Comparison of ENCODE assay signal across 8 cellular contexts in the genomic region with DNA sequence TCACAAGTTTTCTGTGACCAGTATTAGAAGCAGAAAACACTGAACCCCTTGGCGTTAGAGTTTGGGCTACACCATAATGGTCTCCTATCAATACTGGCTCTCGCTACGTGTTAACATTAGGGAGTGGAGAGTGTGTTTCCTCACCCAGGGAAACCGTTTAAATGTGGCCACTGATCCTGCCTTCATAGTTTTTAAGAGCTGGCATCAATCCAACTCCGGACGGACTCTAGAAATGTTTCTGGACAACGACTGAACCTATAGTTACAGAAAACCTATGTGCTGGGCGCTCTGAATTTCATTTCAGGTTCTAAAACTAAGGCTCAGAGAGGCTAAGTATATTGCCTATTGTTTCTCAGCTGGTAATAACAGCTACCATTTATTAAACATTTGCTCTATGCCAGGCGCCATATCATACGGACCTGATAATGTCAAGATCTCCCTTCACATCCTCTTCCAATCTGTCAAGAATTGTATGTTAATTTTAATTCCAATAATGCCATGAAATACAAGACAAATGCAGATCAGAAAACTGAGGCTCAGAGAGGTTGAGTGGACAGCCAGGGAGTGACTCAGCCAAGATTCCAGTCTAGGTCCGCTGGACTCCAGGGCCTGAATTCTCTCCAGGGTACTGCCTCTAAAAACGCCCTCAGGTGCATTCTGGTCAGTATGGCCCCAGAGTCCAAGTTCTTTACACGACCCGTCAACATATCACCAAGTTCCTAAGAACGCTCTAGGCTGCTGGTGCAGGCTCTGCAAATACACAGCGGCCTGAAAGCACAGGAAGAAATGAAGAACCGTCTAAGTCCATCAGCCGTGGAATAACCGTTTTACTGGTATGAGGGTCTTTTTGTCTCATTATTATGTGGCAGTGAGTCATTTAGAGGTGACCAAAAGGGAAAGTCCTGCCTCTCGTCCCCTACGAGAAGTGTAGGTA. TPM values are rescaled to one million over a fixed set of nuclear protein-coding genes. Genes with fewer than 3 reads are reported as not detected.
DNase-seq lines count a peak whose midpoint lies in the region; ATAC-seq and TF ChIP-seq lines count a peak whose summit lies in the region.

No MANE protein-coding gene starts in this region.

- DNase-seq in CD4-positive, CD25-positive, alpha-beta regulatory T cell = no peak
- DNase-seq in activated CD4-positive, alpha-beta memory T cell treated with anti-CD3 and anti-CD28 coated beads for 36 hours = no peak
- DNase-seq in glomerular visceral epithelial cell (ENCODE audit: extremely low spot score) (peak; percentile 65), H4 (ENCODE audit: low spot score) (no peak)
- no peak for DNase-seq in activated CD8-positive, alpha-beta memory T cell treated with anti-CD3 and anti-CD28 coated beads, Interleukin-2, amount 50 U/mL, for 48 hours

- POLR2A ChIA-PET in activated CD4-positive, alpha-beta memory T cell treated with anti-CD3 and anti-CD28 coated beads for 36 hours (lab: Charles Lee) = interaction anchor here (0.6 to 6.1 kb wide), 6 partner anchors 24 to 183 kb away, joined by 3 to 62 read pairs (median 7); no protein-coding TSS in a partner anchor

- peak overlapping the region; percentile 97 for H3K4me3 ChIP-seq in CD4-positive, CD25-positive, alpha-beta regulatory T cell (ENCODE audit: low read depth, low read length)
- peak overlapping the region; percentile 96 for H3K4me3 ChIP-seq in parathyroid adenoma (ENCODE audit: low read depth, low read length)

- H3K4me2 ChIP-seq in parathyroid adenoma (ENCODE audit: low read length) = peak overlapping the region; percentile 98

- peaks cover 7% of the 10 kb centered on the region for H3K79me2 ChIP-seq in parathyroid adenoma

- peak overlapping the region; percentile 93 to 100 (median 97) for H3K4me3 Mint-ChIP-seq in CD4-positive, CD25-positive, alpha-beta regulatory T cell
- peak overlapping the region; percentile 89 for H3K4me3 Mint-ChIP-seq in activated CD4-positive, alpha-beta memory T cell treated with anti-CD3 and anti-CD28 coated beads for 36 hours

- no peak for TF ChIP-seq CTCF in parathyroid adenoma (IDR thresholded peaks at IDR 0.05)

- ATAC-seq in CD4-positive, CD25-positive, alpha-beta regulatory T cell (ENCODE audit: low read depth in 2 of 2) = no peak
- ATAC-seq in HG02870 (IDR thresholded peaks at IDR 0.05; ENCODE audit: unreplicated experiment) (peak; percentile 44), HG02884 (IDR thresholded peaks at IDR 0.05; ENCODE audit: unreplicated experiment) (no peak)

- H3K36me3 ChIP-seq in CD4-positive, CD25-positive, alpha-beta regulatory T cell (ENCODE audit: control insufficient read depth, insufficient read depth, low read length) = no peaks in the 10 kb centered on the region
- no peaks in the 10 kb centered on the region for H3K36me3 ChIP-seq in parathyroid adenoma (ENCODE audit: control insufficient read depth, insufficient read depth, low read length)

- H3K9ac ChIP-seq in parathyroid adenoma = peak overlapping the region; percentile 42

- H3K36me3 Mint-ChIP-seq in CD4-positive, CD25-positive, alpha-beta regulatory T cell = peaks cover 4% of the 10 kb centered on the region
- H3K36me3 Mint-ChIP-seq in activated CD4-positive, alpha-beta memory T cell treated with anti-CD3 and anti-CD28 coated beads for 36 hours = peaks cover 21% of the 10 kb centered on the region

- H2AFZ ChIP-seq in parathyroid adenoma = peak overlapping the region; percentile 87

- H3K27me3 Mint-ChIP-seq in CD4-positive, CD25-positive, alpha-beta regulatory T cell = no peaks in the 10 kb centered on the region
- H3K27me3 Mint-ChIP-seq in activated CD4-positive, alpha-beta memory T cell treated with anti-CD3 and anti-CD28 coated beads for 36 hours = no peaks in the 10 kb centered on the region

- CTCF ChIA-PET in activated CD4-positive, alpha-beta memory T cell treated with anti-CD3 and anti-CD28 coated beads for 36 hours (lab: Charles Lee) = interaction anchor here (1.0 kb wide), 1 partner anchor 152 kb away, joined by 3 read pairs; no protein-coding TSS in a partner anchor

- intact Hi-C loops in activated CD4-positive, alpha-beta memory T cell treated with anti-CD3 and anti-CD28 coated beads for 36 hours (cut with micrococcal nuclease) = loop anchor here (5.0 kb wide), 5 partner anchors 35 to 610 kb away; no protein-coding TSS in a partner anchor

- H3K9me3 ChIP-seq in CD4-positive, CD25-positive, alpha-beta regulatory T cell (ENCODE audit: control insufficient read depth in 2 of 2, low read length in 2 of 2) = no peaks in the 10 kb centered on the region
- H3K9me3 ChIP-seq in parathyroid adenoma (ENCODE audit: control insufficient read depth, low read length) = no peaks in the 10 kb centered on the region

- peak overlapping the region; percentile 98 to 99 (median 98) for H3K27ac Mint-ChIP-seq in CD4-positive, CD25-positive, alpha-beta regulatory T cell
- peak overlapping the region; percentile 99 for H3K27ac Mint-ChIP-seq in activated CD4-positive, alpha-beta memory T cell treated with anti-CD3 and anti-CD28 coated beads for 36 hours

- peaks cover 21 to 52% (median 34%) of the 10 kb centered on the region in 4 donors for H3K4me1 Mint-ChIP-seq in CD4-positive, CD25-positive, alpha-beta regulatory T cell
- peaks cover 55% of the 10 kb centered on the region for H3K4me1 Mint-ChIP-seq in activated CD4-positive, alpha-beta memory T cell treated with anti-CD3 and anti-CD28 coated beads for 36 hours (ENCODE audit: low read depth)

- H3K27ac ChIP-seq in CD4-positive, CD25-positive, alpha-beta regulatory T cell (ENCODE audit: insufficient read depth, low read length, poor library complexity, severe bottlenecking) = peak overlapping the region; percentile 98
- peak overlapping the region; percentile 97 for H3K27ac ChIP-seq in parathyroid adenoma

- H3K9me3 Mint-ChIP-seq in CD4-positive, CD25-positive, alpha-beta regulatory T cell = peaks cover 0 to 2% (median 0%) of the 10 kb centered on the region in 7 donors
- H3K9me3 Mint-ChIP-seq in activated CD4-positive, alpha-beta memory T cell treated with anti-CD3 and anti-CD28 coated beads for 36 hours = no peaks in the 10 kb centered on the region

- H3K4me1 ChIP-seq in CD4-positive, CD25-positive, alpha-beta regulatory T cell (ENCODE audit: control insufficient read depth, insufficient read depth, low read length, poor library complexity, severe bottlenecking) = peaks cover 60% of the 10 kb centered on the region
- H3K4me1 ChIP-seq in parathyroid adenoma = peaks cover 3% of the 10 kb centered on the region

- no peaks in the 10 kb centered on the region for H3K27me3 ChIP-seq in CD4-positive, CD25-positive, alpha-beta regulatory T cell (ENCODE audit: control insufficient read depth, insufficient read depth, low read length)
- no peaks in the 10 kb centered on the region for H3K27me3 ChIP-seq in parathyroid adenoma (ENCODE audit: control insufficient read depth, insufficient read depth, low read length)

RNA-seq across cellular contexts. Expression of gene ASXL1, which starts 0.9 kb away (rescaled TPM):
- 314 TPM for total RNA-seq in CD4-positive, CD25-positive, alpha-beta regulatory T cell
- 10 to 100 TPM; 15.0 to 28.3 (median 21.1) TPM for polyA plus RNA-seq in CD4-positive, CD25-positive, alpha-beta regulatory T cell
- 100 to 1,000 TPM; 141 to 147 TPM for total RNA-seq in activated CD4-positive, alpha-beta memory T cell treated with anti-CD3 and anti-CD28 coated beads for 36 hours
- 13.7 and 17.6 TPM in 2 replicates for total RNA-seq in H4 (2014; rRNA removed; shearing (Covaris generic))
